8 cellular contexts compared by ENCODE assay signal in genomic region chr10:29482591-29483421, GRCh38.
A peak's percentile ranks its signal among the peaks of the same experiment; 100 is the strongest.
DNase-seq lines count a peak whose midpoint lies in the region; ATAC-seq lines count a peak whose summit lies in the region.

No MANE protein-coding gene starts in this region.

- peaks cover 10% of the 10 kb centered on the region for H3K36me3 ChIP-seq in iPS-18a (ENCODE audit: control insufficient read depth, low read depth, low read length)

- no peak overlapping the region for H3K4me3 ChIP-seq in iPS-18a (ENCODE audit: low read length)

- no peaks in the 10 kb centered on the region for H3K27me3 ChIP-seq in iPS-18a (ENCODE audit: control insufficient read depth, insufficient read depth, low read length)

- H3K9ac ChIP-seq in iPS-18a (ENCODE audit: low read length): peak overlapping the region; percentile 9

- no peaks in the 10 kb centered on the region for H3K27me3 Mint-ChIP-seq in activated T-cell treated with anti-CD3 and anti-CD28 coated beads, Interleukin-2, amount 50 U/mL, for 24 hours

- H3K27ac ChIP-seq in iPS-18a (ENCODE audit: low read length): no peak overlapping the region

- peaks cover 66% of the 10 kb centered on the region for H3K36me3 Mint-ChIP-seq in activated T-cell treated with anti-CD3 and anti-CD28 coated beads, Interleukin-2, amount 50 U/mL, for 24 hours (ENCODE audit: low read depth)

- H3K9me3 Mint-ChIP-seq in activated T-cell treated with anti-CD3 and anti-CD28 coated beads, Interleukin-2, amount 50 U/mL, for 24 hours: no peaks in the 10 kb centered on the region

- DNase-seq in Daoy (ENCODE audit: low read depth): peak; percentile 67
- DNase-seq in activated T-cell treated with anti-CD3 and anti-CD28 coated beads, Interleukin-2, amount 50 U/mL, for 24 hours: no peak
- DNase-seq in superior temporal gyrus (ENCODE audit: extremely low spot score): peak; percentile 19

- no peaks in the 10 kb centered on the region for H3K9me3 ChIP-seq in iPS-18a (ENCODE audit: control insufficient read depth, low read depth, low read length)

- H3K4me1 Mint-ChIP-seq in activated T-cell treated with anti-CD3 and anti-CD28 coated beads, Interleukin-2, amount 50 U/mL, for 24 hours (ENCODE audit: low read depth): peaks cover 49% of the 10 kb centered on the region

- ATAC-seq in HG03103 (IDR thresholded peaks at IDR 0.05; ENCODE audit: low read depth, unreplicated experiment) (peak; percentile 47), GM21360 (IDR thresholded peaks at IDR 0.05; ENCODE audit: unreplicated experiment) (no peak), GM21529 (IDR thresholded peaks at IDR 0.05; ENCODE audit: unreplicated experiment) (no peak), HG02610 (IDR thresholded peaks at IDR 0.05; ENCODE audit: unreplicated experiment) (no peak)

- H3K27ac Mint-ChIP-seq in activated T-cell treated with anti-CD3 and anti-CD28 coated beads, Interleukin-2, amount 50 U/mL, for 24 hours: peak overlapping the region; percentile 87

- H3K4me3 Mint-ChIP-seq in activated T-cell treated with anti-CD3 and anti-CD28 coated beads, Interleukin-2, amount 50 U/mL, for 24 hours: peak overlapping the region; percentile 38

- peaks cover 13% of the 10 kb centered on the region for H3K4me1 ChIP-seq in iPS-18a (ENCODE audit: control insufficient read depth, low read depth, low read length)
